ENCODE assay signal across 7 cellular contexts in genomic region chr9:108468364-108468763, GRCh38.
DNase-seq lines count a peak whose midpoint lies in the region; ATAC-seq and TF ChIP-seq lines count a peak whose summit lies in the region.

No MANE protein-coding gene starts in this region.

- DNase-seq in Daoy (ENCODE audit: low read depth): peak; percentile 70
- DNase-seq in GM19240 (ENCODE audit: insufficient read length, low spot score): peak; percentile 4
- DNase-seq in activated naive CD8-positive, alpha-beta T cell treated with anti-CD3 and anti-CD28 coated beads for 36 hours: peak; percentile 3
- DNase-seq in lower lobe of right lung: peak; percentile 57
- no peak for DNase-seq in aorta
- DNase-seq in suprapubic skin (ENCODE audit: low spot score in 2 of 2): no peak

- H3K4me1 ChIP-seq in KMS-11 (ENCODE audit: low read depth, poor library complexity, severe bottlenecking): no peaks in the 10 kb centered on the region
- H3K4me1 ChIP-seq in lower lobe of right lung: peaks cover 4% of the 10 kb centered on the region
- H3K4me1 ChIP-seq in aorta (ENCODE audit: control insufficient read depth in 1 of 2, insufficient read depth in 2 of 2, low read length in 2 of 2): no peaks in the 10 kb centered on the region
- peaks cover 35% of the 10 kb centered on the region for H3K4me1 ChIP-seq in suprapubic skin

- no peak overlapping the region for H3K27ac Mint-ChIP-seq in activated naive CD8-positive, alpha-beta T cell treated with anti-CD3 and anti-CD28 coated beads for 36 hours

- H4K20me1 ChIP-seq in KMS-11 (ENCODE audit: insufficient read depth): no peaks in the 10 kb centered on the region

- no peak for TF ChIP-seq EP300 in suprapubic skin (IDR thresholded peaks at IDR 0.05)

- TF ChIP-seq CTCF in KMS-11 (conservative IDR thresholded peaks at IDR 0.05; ENCODE audit: low read depth, low read length) (peak; percentile 68), lower lobe of right lung (IDR thresholded peaks at IDR 0.05) (peak; percentile 32), suprapubic skin (IDR thresholded peaks at IDR 0.05) (peak in 1 of 2 donors; percentile 26)

- no peak overlapping the region for H2AFZ ChIP-seq in KMS-11 (ENCODE audit: low read depth)

- H3K27ac ChIP-seq in KMS-11 (no peak overlapping the region), lower lobe of right lung (no peak overlapping the region), aorta (ENCODE audit: low read depth in 1 of 2, low read length in 2 of 2) (no peak overlapping the region), suprapubic skin (no peak overlapping the region)

- H3K9me3 Mint-ChIP-seq in activated naive CD8-positive, alpha-beta T cell treated with anti-CD3 and anti-CD28 coated beads for 36 hours: no peaks in the 10 kb centered on the region

- H3K27me3 ChIP-seq in KMS-11 (ENCODE audit: insufficient read depth, low read depth) (no peaks in the 10 kb centered on the region), lower lobe of right lung (ENCODE audit: low read depth) (no peaks in the 10 kb centered on the region), aorta (ENCODE audit: control insufficient read depth in 1 of 2, insufficient read depth in 2 of 2, low read length in 1 of 2) (no peaks in the 10 kb centered on the region), suprapubic skin (no peaks in the 10 kb centered on the region)

- H3K4me2 ChIP-seq in KMS-11: no peak overlapping the region

- H3K79me2 ChIP-seq in KMS-11 (ENCODE audit: insufficient read depth, low read depth): no peaks in the 10 kb centered on the region

- no peak overlapping the region for H3K4me3 Mint-ChIP-seq in activated naive CD8-positive, alpha-beta T cell treated with anti-CD3 and anti-CD28 coated beads for 36 hours

- intact Hi-C loops in lower lobe of right lung (cut with DNase I): no loop called here
- intact Hi-C loops in aorta (cut with DNase I): no loop called here

- ATAC-seq in lower lobe of right lung: peak; percentile 42 to 54
- no peak for ATAC-seq in aorta (ENCODE audit: low FRiP score)

- H3K9me3 ChIP-seq in lower lobe of right lung (no peaks in the 10 kb centered on the region), aorta (ENCODE audit: control insufficient read depth, low read length) (no peaks in the 10 kb centered on the region), suprapubic skin (no peaks in the 10 kb centered on the region)

- H3K36me3 ChIP-seq in KMS-11 (ENCODE audit: insufficient read depth) (no peaks in the 10 kb centered on the region), lower lobe of right lung (no peaks in the 10 kb centered on the region), aorta (ENCODE audit: control insufficient read depth in 1 of 2, insufficient read depth in 2 of 2, low read length in 1 of 2) (no peaks in the 10 kb centered on the region), suprapubic skin (no peaks in the 10 kb centered on the region)

- H3K4me1 Mint-ChIP-seq in activated naive CD8-positive, alpha-beta T cell treated with anti-CD3 and anti-CD28 coated beads for 36 hours: no peaks in the 10 kb centered on the region

- WGBS in aorta, 2 donors: 91% methylated on average over 4 of the region's 4 CpGs
- WGBS in suprapubic skin: 79% methylated on average over 4 of the region's 4 CpGs

- no peak overlapping the region for H3K9ac ChIP-seq in KMS-11

- no peaks in the 10 kb centered on the region for H3K36me3 Mint-ChIP-seq in activated naive CD8-positive, alpha-beta T cell treated with anti-CD3 and anti-CD28 coated beads for 36 hours

- no peaks in the 10 kb centered on the region for H3K27me3 Mint-ChIP-seq in activated naive CD8-positive, alpha-beta T cell treated with anti-CD3 and anti-CD28 coated beads for 36 hours

- no peak overlapping the region for H3K4me3 ChIP-seq in KMS-11 (IDR thresholded peaks at IDR 0.05; ENCODE audit: insufficient read depth, low read depth, low read length)
- H3K4me3 ChIP-seq in lower lobe of right lung: no peak overlapping the region
- no peak overlapping the region for H3K4me3 ChIP-seq in aorta (ENCODE audit: low read length in 2 of 2)
- no peak overlapping the region for H3K4me3 ChIP-seq in suprapubic skin

- no peak for TF ChIP-seq POLR2A in suprapubic skin (IDR thresholded peaks at IDR 0.05)

Comparison
In these comparisons a context has a peak if more than half of its experiments do, and no peak if none do; other contexts are left out.
1. DNase-seq: peak in Daoy (single experiment), GM19240 (single experiment), activated naive CD8-positive, alpha-beta T cell treated with anti-CD3 and anti-CD28 coated beads for 36 hours (single experiment) and lower lobe of right lung (single experiment); none in aorta (0 of 2) and suprapubic skin (0 of 2).